In genomic region chr7:68865351-68865885, GRCh38 we compare ENCODE assay signal across 19 cellular contexts.
"Had no signal": no experiment of that assay in that cellular context is flagged by ENCODE, and none has a peak within 500 bp of the region (broad histone marks: within the 10 kb centered on the region; RNA-seq: fewer than 3 reads in every experiment).

No MANE protein-coding gene starts in this region.

- H3K27me3 ChIP-seq: body of pancreas, esophagus muscularis mucosa, foreskin keratinocyte, neutrophil, thyroid gland had no signal

- H3K4me3 ChIP-seq: body of pancreas, coronary artery, esophagus muscularis mucosa, left ventricle myocardium inferior, thyroid gland had no signal

- FAIRE-seq: kidney, urothelium cell line had no signal

- H3K79me2 ChIP-seq: parathyroid adenoma had no signal

- H3K36me3 ChIP-seq: esophagus muscularis mucosa, left ventricle myocardium inferior, neutrophil, thyroid gland had no signal

- H3K27ac ChIP-seq: body of pancreas, coronary artery, esophagus muscularis mucosa, foreskin keratinocyte, left ventricle myocardium inferior, neutrophil, parathyroid adenoma, thyroid gland had no signal

- H2AFZ ChIP-seq: parathyroid adenoma had no signal

- H3K9ac ChIP-seq: parathyroid adenoma had no signal

- H3K4me1 ChIP-seq: body of pancreas, esophagus muscularis mucosa, foreskin keratinocyte, left ventricle myocardium inferior, parathyroid adenoma, thyroid gland had no signal

- ATAC-seq: body of pancreas, foreskin keratinocyte, natural killer cell had no signal

- DNase-seq: activated CD4-positive, CD25-positive, alpha-beta regulatory T cell treated with anti-CD3 and anti-CD28 coated beads, Interleukin-2, amount 50 U/mL, for 72 hours; activated naive CD4-positive, alpha-beta T cell treated with anti-CD3 and anti-CD28 coated beads, Interleukin-2, amount 10 ng/mL, durations not matched to agents 7 days and 5 days; activated T-cell treated with anti-CD3 and anti-CD28 coated beads for 4 hours; body of pancreas; central memory CD4-positive, alpha-beta T cell; foreskin keratinocyte; glutamatergic neuron; hypothalamus; kidney; left ventricle myocardium inferior; natural killer cell; stimulated activated CD4-positive, alpha-beta T cell treated with anti-CD3 and anti-CD28 coated beads, Interleukin-12 subunit alpha, Interleukin-12 subunit beta, amount 100 ng/mL, for 4 hours; stimulated activated CD4-positive, alpha-beta T cell treated with anti-CD3 and anti-CD28 coated beads, Interleukin-2, amount 100 ng/mL, for 24 hours; thyroid gland had no signal

- H3K9me3 ChIP-seq: body of pancreas, esophagus muscularis mucosa, left ventricle myocardium inferior, neutrophil, thyroid gland had no signal
